Comparison of ENCODE assay signal across 11 cellular contexts in the genomic region with DNA sequence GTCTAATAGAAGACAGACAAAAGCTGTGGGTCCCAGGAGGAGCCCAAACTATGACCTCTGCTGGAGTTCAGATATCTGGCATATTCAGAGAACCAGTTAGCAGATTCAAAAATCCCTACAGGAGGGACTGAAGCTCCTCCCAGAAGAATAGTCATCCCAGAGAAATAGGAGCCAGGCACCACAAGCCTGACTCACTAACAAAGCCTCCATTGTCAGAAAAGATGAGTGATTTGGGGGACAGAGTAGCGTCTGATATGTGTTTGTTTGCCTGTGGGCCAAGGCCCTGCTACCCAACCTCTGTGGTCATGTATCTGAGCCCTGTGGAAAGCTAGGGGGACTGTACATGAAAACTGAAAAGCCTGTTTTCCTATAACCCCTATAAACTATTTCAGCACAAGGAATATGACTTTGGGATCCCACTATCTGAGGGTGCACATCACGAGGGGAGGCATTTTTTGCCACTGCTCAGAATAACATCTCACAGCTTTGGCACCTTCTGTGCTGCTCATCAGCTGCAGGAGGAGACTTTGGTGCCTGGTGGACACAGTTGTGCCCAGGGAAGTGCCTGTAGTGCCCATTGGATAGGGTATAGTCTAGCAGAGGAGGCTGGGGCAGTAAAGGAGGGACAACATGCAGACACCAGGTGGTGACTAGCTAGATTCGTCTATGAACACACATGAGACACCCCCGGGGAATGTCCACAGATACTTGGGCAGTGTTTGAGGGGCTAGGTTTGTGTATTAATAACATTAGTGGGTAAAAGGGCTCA. TPM values are rescaled to one million over a fixed set of nuclear protein-coding genes. Genes with fewer than 3 reads are reported as not detected.
DNase-seq lines count a peak whose midpoint lies in the region; FAIRE-seq and TF ChIP-seq lines count a peak whose summit lies in the region.
"Had no signal": no experiment of that assay in that cellular context is flagged by ENCODE, and none has a peak within 500 bp of the region (broad histone marks: within the 10 kb centered on the region; RNA-seq: fewer than 3 reads in every experiment).

No MANE protein-coding gene starts in this region.

- no peaks in the 10 kb centered on the region for H3K36me3 Mint-ChIP-seq in endodermal cell (ENCODE audit: low read depth)
- H3K36me3 Mint-ChIP-seq: IgD-negative memory B cell, neural progenitor cell had no signal

- H3K27me3 ChIP-seq in breast epithelium: no peaks in the 10 kb centered on the region
- H3K27me3 ChIP-seq in endodermal cell (ENCODE audit: control insufficient read depth, insufficient read depth, low read length, poor library complexity, severe bottlenecking): no peaks in the 10 kb centered on the region
- H3K27me3 ChIP-seq: neural progenitor cell had no signal

- H3K27ac ChIP-seq in breast epithelium (peak overlapping the region; percentile 63 to 74), substantia nigra (ENCODE audit: low read depth, low read length, poor library complexity, severe bottlenecking) (peak overlapping the region; percentile 99), endodermal cell (ENCODE audit: low read depth, low read length) (no peak overlapping the region)
- H3K27ac ChIP-seq: neural progenitor cell had no signal

- no peaks in the 10 kb centered on the region for H3K9me3 ChIP-seq in breast epithelium
- no peaks in the 10 kb centered on the region for H3K9me3 ChIP-seq in endodermal cell (ENCODE audit: control insufficient read depth, low read length)

- no peak overlapping the region for H3K4me3 Mint-ChIP-seq in endodermal cell
- H3K4me3 Mint-ChIP-seq: IgD-negative memory B cell, neural progenitor cell had no signal

- H3K9ac ChIP-seq in endodermal cell (ENCODE audit: extremely low read depth, low read length, poor library complexity, severe bottlenecking): no peak overlapping the region
- H3K9ac ChIP-seq: neural progenitor cell had no signal

- H3K4me3 ChIP-seq in breast epithelium: no peak overlapping the region
- no peak overlapping the region for H3K4me3 ChIP-seq in endodermal cell (ENCODE audit: low read length)
- H3K4me3 ChIP-seq: HAP-1, neural progenitor cell had no signal

- intact Hi-C loops in breast epithelium (cut with DNase I; ENCODE audit: low total_unique reads): no loop called here

- no peaks in the 10 kb centered on the region for H3K27me3 Mint-ChIP-seq in endodermal cell (ENCODE audit: insufficient read depth)

- 68 to 71% methylated on average over 3 to 4 of the region's 4 CpGs for WGBS in endodermal cell (ENCODE audit: insufficient coverage in 1 of 2, insufficient read length in 1 of 2), 2 experiments

- DNase-seq in HT1080 (ENCODE audit: low read depth) (peak; percentile 99), breast epithelium (ENCODE audit: low spot score in 2 of 2) (no peak), inferior parietal cortex (ENCODE audit: extremely low spot score) (peak; percentile 87), substantia nigra (lab: John Stamatoyannopoulos, UW) (peak in 36 of 49 donors; percentile 33 to 82 (median 54)), endodermal cell (no peak), DMS153 (lab: John Stamatoyannopoulos, UW) (no peak), GM12891 (ENCODE audit: insufficient read length, low spot score) (no peak)
- no peak for DNase-seq in stimulated activated CD4-positive, alpha-beta T cell treated with anti-CD3 and anti-CD28 coated beads, Interleukin-12 subunit alpha, Interleukin-12 subunit beta, amount 100 ng/mL, for 4 hours

- H3K36me3 ChIP-seq in breast epithelium: no peaks in the 10 kb centered on the region
- H3K36me3 ChIP-seq in endodermal cell (ENCODE audit: control insufficient read depth, insufficient read depth, low read length): no peaks in the 10 kb centered on the region
- H3K36me3 ChIP-seq: HAP-1, neural progenitor cell had no signal

- H3K4me1 Mint-ChIP-seq in endodermal cell: peaks cover 2% of the 10 kb centered on the region
- H3K4me1 Mint-ChIP-seq: IgD-negative memory B cell, neural progenitor cell had no signal

- no peaks in the 10 kb centered on the region for H3K9me3 Mint-ChIP-seq in endodermal cell

- no peak overlapping the region for H3K27ac Mint-ChIP-seq in endodermal cell
- H3K27ac Mint-ChIP-seq: IgD-negative memory B cell, neural progenitor cell had no signal

- no peak for FAIRE-seq in GM12891 (lab: Jason Lieb, UNC)

- TF ChIP-seq CTCF in breast epithelium (IDR thresholded peaks at IDR 0.05) (no peak), endodermal cell (conservative IDR thresholded peaks at IDR 0.05) (no peak)

- H3K4me1 ChIP-seq in breast epithelium (peaks cover 7 to 9% of the 10 kb centered on the region in 2 donors), endodermal cell (ENCODE audit: control insufficient read depth, insufficient read depth, low read length) (no peaks in the 10 kb centered on the region)
- H3K4me1 ChIP-seq: HAP-1, neural progenitor cell had no signal

- no peak for TF ChIP-seq POLR2A in breast epithelium (IDR thresholded peaks at IDR 0.05)
- no peak for TF ChIP-seq POLR2A in GM12891 (IDR thresholded peaks at IDR 0.05; ENCODE audit: low read depth, low read length)

TF ChIP-seq in GM12891, 5 proteins besides CTCF, POLR2A, EP300 and RAD21:
- TF ChIP-seq PAX5 (IDR thresholded peaks at IDR 0.05; ENCODE audit: insufficient read depth, low read length, severe bottlenecking): no peak
- no peak for TF ChIP-seq SPI1 (IDR thresholded peaks at IDR 0.05; ENCODE audit: low read depth, low read length)
- no peak for TF ChIP-seq POU2F2 (IDR thresholded peaks at IDR 0.05; ENCODE audit: low read depth, low read length)
- TF ChIP-seq POLR2AphosphoS5 (IDR thresholded peaks at IDR 0.05; ENCODE audit: low read depth, low read length): no peak
- no peak for TF ChIP-seq TAF1 (IDR thresholded peaks at IDR 0.05; ENCODE audit: low read depth, low read length)
TF ChIP-seq in GM12891: peak in this region for 0.

RNA-seq across cellular contexts. Expression of gene LARP6, which starts 9.7 kb away (rescaled TPM):
- 75.6 and 87.1 TPM in 2 replicates for total RNA-seq in HT1080 (2014; rRNA removed; shearing (Covaris generic))
- 77.4 and 88.4 TPM in 2 replicates for polyA plus RNA-seq in HT1080 (2015; cell fraction: cytosol; rRNA removed)
- polyA plus RNA-seq in HT1080 (2015; cell fraction: nucleus; rRNA removed): 28.8 and 48.3 TPM in 2 replicates
- total RNA-seq in breast epithelium: 10 to 100 TPM; 18.6 to 72.5 (median 40.0) TPM
- 10 to 100 TPM; 24.0 to 24.9 TPM for total RNA-seq in endodermal cell
- 14.4 TPM for polyA plus RNA-seq in endodermal cell (2013, experiment 1 of 2)
- 11.8 TPM for polyA plus RNA-seq in endodermal cell (2013, experiment 2 of 2)
- polyA plus RNA-seq in GM12891 (2012; ENCODE audit: low read depth, missing spikeins): 22.5 TPM
- polyA plus RNA-seq: IgD-negative memory B cell had no signal

RNA-seq across cellular contexts. Expression of gene THAP10, which starts 28.6 kb away (rescaled TPM):
- total RNA-seq in HT1080 (2014; rRNA removed; shearing (Covaris generic)): 3.3 and 3.8 TPM in 2 replicates
- polyA plus RNA-seq in HT1080 (2015; cell fraction: cytosol; rRNA removed): 5.9 and 7.0 TPM in 2 replicates
- polyA plus RNA-seq in HT1080 (2015; cell fraction: nucleus; rRNA removed): 4.1 and 4.9 TPM in 2 replicates
- total RNA-seq in breast epithelium: 1 to 10 TPM; 1.8 to 5.9 (median 5.1) TPM
- 1 to 10 TPM; 2.4 to 6.1 TPM for total RNA-seq in endodermal cell
- polyA plus RNA-seq in endodermal cell (2013, experiment 1 of 2): 6.4 TPM
- polyA plus RNA-seq in endodermal cell (2013, experiment 2 of 2): 6.4 TPM
- polyA plus RNA-seq in GM12891 (2012; ENCODE audit: low read depth, missing spikeins): 0.44 TPM

RNA-seq across cellular contexts. Expression of gene LRRC49, which starts 29.0 kb away (rescaled TPM):
- 6.2 and 6.7 TPM in 2 replicates for total RNA-seq in HT1080 (2014; rRNA removed; shearing (Covaris generic))
- 5.2 and 5.3 TPM in 2 replicates for polyA plus RNA-seq in HT1080 (2015; cell fraction: cytosol; rRNA removed)
- polyA plus RNA-seq in HT1080 (2015; cell fraction: nucleus; rRNA removed): 7.0 and 7.3 TPM in 2 replicates
- total RNA-seq in breast epithelium: 10 to 100 TPM in 1 of 3 donors, 1 to 10 TPM in 2; 6.7 to 13.3 (median 9.5) TPM
- 10 to 100 TPM in 1 of 2 donors, 1 to 10 TPM in 1; 6.6 to 10.7 TPM for total RNA-seq in endodermal cell
- polyA plus RNA-seq in endodermal cell (2013, experiment 1 of 2): 17.3 TPM
- 21.0 TPM for polyA plus RNA-seq in endodermal cell (2013, experiment 2 of 2)
- 1.6 TPM for polyA plus RNA-seq in GM12891 (2012; ENCODE audit: low read depth, missing spikeins)
- polyA plus RNA-seq: IgD-negative memory B cell had no signal

Comparison
In these comparisons a context has a peak if more than half of its experiments do, and no peak if none do; other contexts are left out.
1. DNase-seq: peak in HT1080 (single experiment), inferior parietal cortex (single experiment) and substantia nigra (36 of 49); none in breast epithelium (0 of 2), endodermal cell (single experiment), DMS153 (single experiment), GM12891 (single experiment) and stimulated activated CD4-positive, alpha-beta T cell treated with anti-CD3 and anti-CD28 coated beads, Interleukin-12 subunit alpha, Interleukin-12 subunit beta, amount 100 ng/mL, for 4 hours (single experiment).